22 cellular contexts compared by ENCODE assay signal in the genomic region with DNA sequence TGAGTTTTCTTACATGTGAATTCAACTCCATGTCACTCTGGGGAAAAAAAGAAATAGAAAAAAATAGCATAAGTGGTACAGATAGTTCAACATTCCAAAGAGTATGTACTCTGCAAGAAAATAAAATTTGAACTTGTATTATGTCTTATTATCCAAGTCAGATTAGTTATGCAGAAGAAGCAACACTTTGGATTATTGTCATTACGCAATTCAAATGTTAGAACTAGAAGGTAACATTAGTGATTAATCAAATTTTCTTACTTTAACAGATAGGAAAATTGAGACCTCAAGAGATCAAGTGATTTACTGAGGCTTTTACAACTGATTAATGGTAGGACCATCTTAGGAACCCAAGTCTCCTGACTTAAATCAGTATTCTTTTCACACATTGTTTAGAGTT.
DNase-seq lines count a peak whose midpoint lies in the region; ATAC-seq, FAIRE-seq and TF ChIP-seq lines count a peak whose summit lies in the region.
"Had no signal": no experiment of that assay in that cellular context is flagged by ENCODE, and none has a peak within 500 bp of the region (broad histone marks: within the 10 kb centered on the region; RNA-seq: fewer than 3 reads in every experiment).

No MANE protein-coding gene starts in this region.

- H2AFZ ChIP-seq in HepG2 (ENCODE audit: low read length) = no peak overlapping the region
- H2AFZ ChIP-seq in OCI-LY3 (ENCODE audit: low read depth, low read length) = no peak overlapping the region
- no peak overlapping the region for H2AFZ ChIP-seq in astrocyte (ENCODE audit: low read depth, low read length)

- H3K36me3 ChIP-seq in HepG2 (replicated peaks in 1 of 2; ENCODE audit: control insufficient read depth in 1 of 2, insufficient read depth in 2 of 2, low read length in 2 of 2) = peaks cover 0 to 3% of the 10 kb centered on the region in 2 experiments; a peak in 1 of 5 replicates
- H3K36me3 ChIP-seq in right lobe of liver = peaks cover 0 to 7% (median 0%) of the 10 kb centered on the region in 4 donors
- H3K36me3 ChIP-seq in OCI-LY3 (replicated peaks; ENCODE audit: low read depth, low read length) = peaks cover 10% of the 10 kb centered on the region
- H3K36me3 ChIP-seq in astrocyte (ENCODE audit: insufficient read depth, low read length) = peaks cover 9% of the 10 kb centered on the region

- 94% methylated on average over 1 of the region's 1 CpG for WGBS in HepG2 (ENCODE audit: low lambda C conversion rate)
- 95% methylated on average over 1 of the region's 1 CpG for WGBS in right lobe of liver (ENCODE audit: insufficient coverage, low coverage, low lambda C conversion rate, missing lambda C conversion rate)

- no peaks in the 10 kb centered on the region for H3K27me3 ChIP-seq in HepG2 (ENCODE audit: control insufficient read depth in 1 of 2, insufficient read depth in 2 of 2, low read length in 2 of 2)
- H3K27me3 ChIP-seq in right lobe of liver = no peaks in the 10 kb centered on the region
- no peaks in the 10 kb centered on the region for H3K27me3 ChIP-seq in OCI-LY3 (ENCODE audit: low read depth, low read length)
- H3K27me3 ChIP-seq in astrocyte (ENCODE audit: insufficient read depth, low read length) = no peaks in the 10 kb centered on the region
- H3K27me3 ChIP-seq: BLaER1 treated with 17β-estradiol and CSF1 and Interleukin-3, amounts not matched to agents 10 nM and 100 nM had no signal

- POLR2A ChIA-PET in HepG2 (lab: Yijun Ruan, JAX) = no interaction called here

- no peak for TF ChIP-seq POLR2A in HepG2 (IDR thresholded peaks at IDR 0.05; ENCODE audit: insufficient read depth in 1 of 2, low read depth in 2 of 2, low read length in 2 of 2)
- TF ChIP-seq POLR2A in right lobe of liver (IDR thresholded peaks at IDR 0.05) = no peak

- BruUV-seq in HepG2 (replicated peaks; lab: Mats Ljungman, UMichigan) = no TSS peak

- H3K4me3 ChIP-seq in HepG2 (replicated peaks in 1 of 3; ENCODE audit: insufficient read depth in 1 of 3, low read depth in 2 of 3, low read length in 3 of 3) = no peak overlapping the region
- H3K4me3 ChIP-seq in right lobe of liver = no peak overlapping the region
- H3K4me3 ChIP-seq in OCI-LY3 (ENCODE audit: low read length) = no peak overlapping the region
- H3K4me3 ChIP-seq in astrocyte (ENCODE audit: insufficient read depth, low read depth, low read length) = no peak overlapping the region
- H3K4me3 ChIP-seq: A549; BLaER1 treated with 17β-estradiol and CSF1 and Interleukin-3, amounts not matched to agents 10 nM and 100 nM; GM12878 had no signal

- no peak overlapping the region for H3K27ac Mint-ChIP-seq in astrocyte (ENCODE audit: unreplicated experiment)
- H3K27ac Mint-ChIP-seq: B cell; CD4-positive, alpha-beta T cell; CD8-positive, alpha-beta T cell had no signal

- H3K9me3 ChIP-seq in HepG2 (ENCODE audit: low read length) (no peaks in the 10 kb centered on the region), right lobe of liver (no peaks in the 10 kb centered on the region), OCI-LY3 (ENCODE audit: insufficient read depth, low read length) (no peaks in the 10 kb centered on the region), astrocyte (ENCODE audit: insufficient read depth, low read depth, low read length) (no peaks in the 10 kb centered on the region)
- H3K9me3 ChIP-seq: A549, Caco-2 had no signal

- TF ChIP-seq EP300 in HepG2 (IDR thresholded peaks at IDR 0.05; ENCODE audit: low read depth in 2 of 2, low read length in 2 of 2) = no peak
- TF ChIP-seq EP300 in HepG2 (CRISPR knock-in tag; IDR thresholded peaks at IDR 0.05; ENCODE audit: borderline replicate concordance) = no peak

- H3K4me1 ChIP-seq in HepG2 (ENCODE audit: insufficient read depth, low read length) (no peaks in the 10 kb centered on the region), right lobe of liver (no peaks in the 10 kb centered on the region), OCI-LY3 (ENCODE audit: low read length) (peaks cover 23% of the 10 kb centered on the region), astrocyte (ENCODE audit: insufficient read depth, low read length) (peaks cover 10% of the 10 kb centered on the region)
- H3K4me1 ChIP-seq: A549, Caco-2 had no signal

- no peak overlapping the region for H3K4me3 Mint-ChIP-seq in astrocyte (ENCODE audit: unreplicated experiment)
- H3K4me3 Mint-ChIP-seq: B cell; CD4-positive, alpha-beta T cell; CD8-positive, alpha-beta T cell had no signal

- H3K9me3 Mint-ChIP-seq in astrocyte (ENCODE audit: unreplicated experiment) = no peaks in the 10 kb centered on the region
- H3K9me3 Mint-ChIP-seq: CD4-positive, alpha-beta T cell; CD8-positive, alpha-beta T cell had no signal

- no peak for DNase-seq in HepG2 (ENCODE audit: low spot score)
- no peak for DNase-seq in right lobe of liver
- DNase-seq in astrocyte (ENCODE audit: low read depth) = no peak
- DNase-seq in T-helper 2 cell = no peak
- no peak for DNase-seq in KG1 (lab: John Stamatoyannopoulos, UW)
- DNase-seq in LoVo (ENCODE audit: low spot score) = no peak
- DNase-seq: AML-193; Caco-2; Calu3; CD4-positive, alpha-beta T cell; CD8-positive, alpha-beta T cell; DMS79 treated with DMSO at 0.1 percent for 48 hours; GDM1 had no signal

- H3K36me3 Mint-ChIP-seq in astrocyte (ENCODE audit: low read depth, unreplicated experiment) = peaks cover 4% of the 10 kb centered on the region

- no peak for ATAC-seq in HepG2
- no peak for ATAC-seq in right lobe of liver
- ATAC-seq: A549; CD8-positive, alpha-beta T cell; GM12878 had no signal

- CTCF ChIA-PET in HepG2 (lab: Yijun Ruan, JAX; ENCODE audit: low intra/inter-chr PET ratio, low total read pairs) = no interaction called here

- H3K27me3 Mint-ChIP-seq in astrocyte (ENCODE audit: low read depth, unreplicated experiment) = no peaks in the 10 kb centered on the region
- H3K27me3 Mint-ChIP-seq: B cell; CD4-positive, alpha-beta T cell had no signal

- FAIRE-seq in HepG2 (lab: Jason Lieb, UNC) (no peak), astrocyte (lab: Jason Lieb, UNC) (peak; percentile 26)
- FAIRE-seq: A549, GM12878, GM12892, GM18507 had no signal

- intact Hi-C loops in HepG2 (cut with micrococcal nuclease; ENCODE audit: unreplicated experiment) (loop anchor here (10.0 kb wide), 1 partner anchor 295 kb away; no protein-coding TSS in a partner anchor), right lobe of liver (cut with DNase I) (no loop called here)

- in situ Hi-C loops in HepG2 (cut with HindIII; ENCODE audit: extremely low pct_ligation_motif_present, low pct_unique_long_range_greater_than_20kb) = loop anchor here (10.0 to 25.0 kb wide), 2 partner anchors 232 to 545 kb away; no protein-coding TSS in a partner anchor

- H3K4me2 ChIP-seq in HepG2 (ENCODE audit: low read depth, low read length) (no peak overlapping the region), OCI-LY3 (ENCODE audit: low read length) (peak overlapping the region; percentile 33; the same call in 1 of the 2 replicates), astrocyte (ENCODE audit: low read length) (no peak overlapping the region)
- H3K4me2 ChIP-seq: A549; BLaER1 treated with 17β-estradiol and CSF1 and Interleukin-3, amounts not matched to agents 10 nM and 100 nM had no signal

- TF ChIP-seq CTCF in HepG2 (CRISPR knock-in tag; IDR thresholded peaks at IDR 0.05) (no peak), right lobe of liver (IDR thresholded peaks at IDR 0.05) (no peak), OCI-LY3 (IDR thresholded peaks at IDR 0.05; ENCODE audit: low read depth, low read length) (no peak), astrocyte (IDR thresholded peaks at IDR 0.05; ENCODE audit: insufficient read depth, low read depth, low read length) (no peak)

- H4K20me1 ChIP-seq in HepG2 (ENCODE audit: insufficient read depth, low read length) (no peaks in the 10 kb centered on the region), OCI-LY3 (ENCODE audit: insufficient read depth, low read length) (no peaks in the 10 kb centered on the region), astrocyte (ENCODE audit: insufficient read depth, low read length) (no peaks in the 10 kb centered on the region)

- no peaks in the 10 kb centered on the region for H3K79me2 ChIP-seq in HepG2 (ENCODE audit: insufficient read depth, low read length)
- no peaks in the 10 kb centered on the region for H3K79me2 ChIP-seq in OCI-LY3 (ENCODE audit: low read length)
- no peaks in the 10 kb centered on the region for H3K79me2 ChIP-seq in astrocyte (ENCODE audit: insufficient read depth, low read length)

- peaks cover 3% of the 10 kb centered on the region for H3K4me1 Mint-ChIP-seq in astrocyte (ENCODE audit: low read depth, unreplicated experiment)
- H3K4me1 Mint-ChIP-seq: B cell had no signal

- H3K27ac ChIP-seq in HepG2 (ENCODE audit: extremely low read length, insufficient read depth, low read length) (no peak overlapping the region), right lobe of liver (no peak overlapping the region), OCI-LY3 (ENCODE audit: low read length) (no peak overlapping the region), astrocyte (ENCODE audit: low read depth, low read length) (no peak overlapping the region)
- H3K27ac ChIP-seq: 22Rv1; A549; BLaER1 treated with 17β-estradiol and CSF1 and Interleukin-3, amounts not matched to agents 10 nM and 100 nM; C4-2B had no signal

- H3K9ac ChIP-seq in HepG2 (ENCODE audit: insufficient read depth, low read depth, low read length) = no peak overlapping the region
- H3K9ac ChIP-seq in OCI-LY3 (ENCODE audit: low read length) = no peak overlapping the region
- H3K9ac ChIP-seq in astrocyte (ENCODE audit: low read length) = no peak overlapping the region
- H3K9ac ChIP-seq: BLaER1 treated with 17β-estradiol and CSF1 and Interleukin-3, amounts not matched to agents 10 nM and 100 nM had no signal

- TF ChIP-seq RAD21 in HepG2 (CRISPR knock-in tag; IDR thresholded peaks at IDR 0.05) = no peak

TF ChIP-seq in HepG2, 621 proteins besides CTCF, POLR2A, EP300 and RAD21:
- TF ChIP-seq, protein P1, sequence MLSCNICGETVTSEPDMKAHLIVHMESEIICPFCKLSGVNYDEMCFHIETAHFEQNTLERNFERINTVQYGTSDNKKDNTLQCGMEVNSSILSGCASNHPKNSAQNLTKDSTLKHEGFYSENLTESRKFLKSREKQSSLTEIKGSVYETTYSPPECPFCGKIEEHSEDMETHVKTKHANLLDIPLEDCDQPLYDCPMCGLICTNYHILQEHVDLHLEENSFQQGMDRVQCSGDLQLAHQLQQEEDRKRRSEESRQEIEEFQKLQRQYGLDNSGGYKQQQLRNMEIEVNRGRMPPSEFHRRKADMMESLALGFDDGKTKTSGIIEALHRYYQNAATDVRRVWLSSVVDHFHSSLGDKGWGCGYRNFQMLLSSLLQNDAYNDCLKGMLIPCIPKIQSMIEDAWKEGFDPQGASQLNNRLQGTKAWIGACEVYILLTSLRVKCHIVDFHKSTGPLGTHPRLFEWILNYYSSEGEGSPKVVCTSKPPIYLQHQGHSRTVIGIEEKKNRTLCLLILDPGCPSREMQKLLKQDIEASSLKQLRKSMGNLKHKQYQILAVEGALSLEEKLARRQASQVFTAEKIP (CRISPR knock-in tag; IDR thresholded peaks at IDR 0.05; ENCODE audit: borderline replicate concordance) = no peak
- TF ChIP-seq CEBPB (IDR thresholded peaks at IDR 0.05; ENCODE audit: borderline replicate concordance, low read depth, low read length) = peak; percentile 59
- no peak for TF ChIP-seq SUZ12 (IDR thresholded peaks at IDR 0.05; ENCODE audit: low read depth, low read length)
